In the genomic region with DNA sequence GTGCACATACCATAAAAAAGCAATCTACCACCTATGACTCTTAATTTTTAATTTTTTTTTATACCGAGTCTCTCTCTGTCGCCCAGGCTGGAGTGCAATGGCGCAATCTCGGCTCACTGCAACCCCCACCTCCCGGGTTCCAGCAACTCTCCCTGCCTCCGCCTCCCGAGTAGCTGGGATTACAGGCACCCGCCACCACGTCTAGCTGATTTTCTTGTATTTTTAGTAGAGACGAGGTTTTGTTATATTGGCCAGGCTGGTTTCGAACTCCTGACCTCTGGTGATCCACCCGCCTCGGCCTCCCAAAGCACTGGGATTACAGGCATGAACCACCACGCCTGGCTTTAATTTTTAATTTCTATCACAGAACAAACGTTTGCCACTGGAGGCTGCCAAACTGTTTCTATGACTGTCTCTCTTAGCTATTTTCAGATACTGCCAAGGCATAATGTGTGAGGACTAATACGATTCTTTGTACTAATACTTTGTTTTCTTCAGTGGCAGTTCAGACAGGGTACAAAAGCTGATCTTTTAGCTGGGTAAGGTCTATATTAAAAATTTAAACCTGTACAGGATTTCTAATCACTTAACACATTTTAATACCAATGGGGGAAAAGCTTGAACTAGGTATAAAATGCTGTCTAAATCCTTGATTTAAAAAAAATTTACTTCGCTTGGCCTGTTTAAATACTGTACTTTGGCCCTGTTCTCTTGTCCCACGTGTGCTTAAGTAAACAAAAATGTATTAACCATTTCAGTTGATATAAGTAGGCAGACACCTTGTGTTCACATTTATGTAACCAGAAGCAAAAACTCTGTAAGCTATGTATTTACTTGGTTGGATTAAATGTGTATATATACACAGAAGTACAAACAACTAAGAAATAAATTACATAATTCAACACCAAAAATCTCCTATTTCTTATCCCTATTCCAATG, we compare ENCODE assay signal across 8 cellular contexts. TPM values are rescaled to one million over a fixed set of nuclear protein-coding genes. Genes with fewer than 3 reads are reported as not detected.
DNase-seq lines count a peak whose midpoint lies in the region; ATAC-seq and TF ChIP-seq lines count a peak whose summit lies in the region.

No MANE protein-coding gene starts in this region.

- intact Hi-C loops in activated CD4-positive, alpha-beta memory T cell treated with anti-CD3 and anti-CD28 coated beads for 36 hours (cut with micrococcal nuclease), result loop anchor here (5.0 to 10.0 kb wide), 2 partner anchors 269 to 577 kb away; no protein-coding TSS in a partner anchor
- intact Hi-C loops in thyroid gland (cut with DNase I), result no loop called here

- H3K9me3 ChIP-seq in iPS-15b (ENCODE audit: control insufficient read depth, insufficient read depth, low read length) (no peaks in the 10 kb centered on the region), thyroid gland (no peaks in the 10 kb centered on the region)

- no peaks in the 10 kb centered on the region for H3K27me3 Mint-ChIP-seq in activated T-cell treated with anti-CD3 and anti-CD28 coated beads, Interleukin-2, amount 50 U/mL, for 4 hours (ENCODE audit: low read depth)
- no peaks in the 10 kb centered on the region for H3K27me3 Mint-ChIP-seq in activated CD4-positive, alpha-beta memory T cell treated with anti-CD3 and anti-CD28 coated beads for 36 hours

- H3K36me3 ChIP-seq in iPS-15b (ENCODE audit: control insufficient read depth, insufficient read depth, low read length), result no peaks in the 10 kb centered on the region
- H3K36me3 ChIP-seq in thyroid gland, result no peaks in the 10 kb centered on the region

- CTCF ChIA-PET in activated CD4-positive, alpha-beta memory T cell treated with anti-CD3 and anti-CD28 coated beads for 36 hours (lab: Charles Lee), result no interaction called here

- WGBS in thyroid gland, 2 donors, result 79 to 82% methylated on average over 18 of the region's 18 CpGs

- H3K4me1 ChIP-seq in iPS-15b (ENCODE audit: control insufficient read depth, insufficient read depth, low read length), result no peaks in the 10 kb centered on the region
- peaks cover 8 to 25% of the 10 kb centered on the region in 2 donors for H3K4me1 ChIP-seq in thyroid gland

- no peaks in the 10 kb centered on the region for H3K9me3 Mint-ChIP-seq in activated T-cell treated with anti-CD3 and anti-CD28 coated beads, Interleukin-2, amount 50 U/mL, for 4 hours
- H3K9me3 Mint-ChIP-seq in activated CD4-positive, alpha-beta memory T cell treated with anti-CD3 and anti-CD28 coated beads for 36 hours, result no peaks in the 10 kb centered on the region

- peaks cover 44% of the 10 kb centered on the region for H3K4me1 Mint-ChIP-seq in activated T-cell treated with anti-CD3 and anti-CD28 coated beads, Interleukin-2, amount 50 U/mL, for 4 hours (ENCODE audit: low read depth)
- peaks cover 50% of the 10 kb centered on the region for H3K4me1 Mint-ChIP-seq in activated CD4-positive, alpha-beta memory T cell treated with anti-CD3 and anti-CD28 coated beads for 36 hours (ENCODE audit: low read depth)

- no peak overlapping the region for H3K9ac ChIP-seq in iPS-15b (ENCODE audit: low read depth, low read length)

- TF ChIP-seq CTCF in thyroid gland (IDR thresholded peaks at IDR 0.05), result no peak

- H3K4me3 ChIP-seq in iPS-15b (ENCODE audit: low read depth, low read length) (peak overlapping the region; percentile 90), thyroid gland (replicated peaks in 1 of 3) (peak overlapping the region in 1 of 3 donors; percentile 63)

- H3K36me3 Mint-ChIP-seq in activated T-cell treated with anti-CD3 and anti-CD28 coated beads, Interleukin-2, amount 50 U/mL, for 4 hours (ENCODE audit: insufficient read depth), result peaks cover 10% of the 10 kb centered on the region
- peaks cover 11% of the 10 kb centered on the region for H3K36me3 Mint-ChIP-seq in activated CD4-positive, alpha-beta memory T cell treated with anti-CD3 and anti-CD28 coated beads for 36 hours

- POLR2A ChIA-PET in activated CD4-positive, alpha-beta memory T cell treated with anti-CD3 and anti-CD28 coated beads for 36 hours (lab: Charles Lee), result interaction anchor here (0.8 to 2.9 kb wide), 3 partner anchors 10 to 404 kb away, joined by 3 to 18 read pairs (median 3); partner anchors contain the start of gene LARP1B

- peak overlapping the region; percentile 98 for H3K4me3 Mint-ChIP-seq in activated T-cell treated with anti-CD3 and anti-CD28 coated beads, Interleukin-2, amount 50 U/mL, for 4 hours
- H3K4me3 Mint-ChIP-seq in activated CD4-positive, alpha-beta memory T cell treated with anti-CD3 and anti-CD28 coated beads for 36 hours, result peak overlapping the region; percentile 93

- no peak for ATAC-seq in activated T-cell treated with anti-CD3 and anti-CD28 coated beads, Interleukin-2, amount 50 U/mL, for 4 hours

- peak overlapping the region; percentile 31 to 94 (median 81) for H3K27ac ChIP-seq in thyroid gland

- DNase-seq in activated T-cell treated with anti-CD3 and anti-CD28 coated beads, Interleukin-2, amount 50 U/mL, for 4 hours, result no peak
- DNase-seq in activated T-cell treated with anti-CD3 and anti-CD28 coated beads, Interleukin-2, amount 50 U/mL, for 1 hour, result no peak
- no peak for DNase-seq in activated CD4-positive, alpha-beta memory T cell treated with anti-CD3 and anti-CD28 coated beads for 36 hours
- DNase-seq in thyroid gland (no peak), NCI-H69 (lab: John Stamatoyannopoulos, UW) (no peak), COLO668 (lab: John Stamatoyannopoulos, UW; ENCODE audit: unreplicated experiment) (no peak), NCI-H1105 treated with DMSO at 0.1 percent for 48 hours (lab: John Stamatoyannopoulos, UW) (no peak)

- no peak overlapping the region for H3K27ac Mint-ChIP-seq in activated CD4-positive, alpha-beta memory T cell treated with anti-CD3 and anti-CD28 coated beads for 36 hours

- no peak for TF ChIP-seq POLR2A in thyroid gland (IDR thresholded peaks at IDR 0.05)

- no peaks in the 10 kb centered on the region for H3K27me3 ChIP-seq in iPS-15b (ENCODE audit: control insufficient read depth, insufficient read depth, low read length)
- no peaks in the 10 kb centered on the region for H3K27me3 ChIP-seq in thyroid gland

RNA-seq across cellular contexts. Expression of gene PGRMC2, which starts 2.3 kb away (rescaled TPM):
- 10 to 100 TPM; 31.3 to 35.5 (median 32.9) TPM for total RNA-seq in activated T-cell treated with anti-CD3 and anti-CD28 coated beads, Interleukin-2, amount 50 U/mL, for 4 hours
- total RNA-seq in activated CD4-positive, alpha-beta memory T cell treated with anti-CD3 and anti-CD28 coated beads for 36 hours, result 10 to 100 TPM; 33.7 to 34.2 TPM
- total RNA-seq in thyroid gland, result 10 to 100 TPM; 46.5 to 68.9 (median 50.2) TPM
